In genomic region chr4:86452323-86452995, GRCh38 we compare ENCODE assay signal across 10 cellular contexts.
DNase-seq lines count a peak whose midpoint lies in the region; ATAC-seq and TF ChIP-seq lines count a peak whose summit lies in the region.
"Had no signal": no experiment of that assay in that cellular context is flagged by ENCODE, and none has a peak within 500 bp of the region (broad histone marks: within the 10 kb centered on the region; RNA-seq: fewer than 3 reads in every experiment).

No MANE protein-coding gene starts in this region.

- no peaks in the 10 kb centered on the region for H3K9me3 ChIP-seq in PC-3 (ENCODE audit: low read length)
- H3K9me3 ChIP-seq in muscle layer of duodenum (ENCODE audit: control insufficient read depth in 1 of 2, low read length in 2 of 2), result no peaks in the 10 kb centered on the region
- no peaks in the 10 kb centered on the region for H3K9me3 ChIP-seq in upper lobe of left lung

- no peak overlapping the region for H2AFZ ChIP-seq in PC-3 (ENCODE audit: low read length)

- ATAC-seq in PC-3 (no peak), upper lobe of left lung (ENCODE audit: low FRiP score in 2 of 2) (no peak)
- ATAC-seq in activated CD4-positive, alpha-beta T cell treated with anti-CD3 and anti-CD28 coated beads for 36 hours, result no peak
- ATAC-seq: activated CD8-positive, alpha-beta T cell treated with anti-CD3 and anti-CD28 coated beads for 36 hours; natural killer cell had no signal

- CTCF ChIA-PET in PC-3 (lab: Charles Lee), result no interaction called here
- CTCF ChIA-PET in activated CD4-positive, alpha-beta T cell treated with anti-CD3 and anti-CD28 coated beads for 36 hours (lab: Charles Lee), result no interaction called here

- no peaks in the 10 kb centered on the region for H3K9me3 Mint-ChIP-seq in activated naive CD8-positive, alpha-beta T cell treated with anti-CD3 and anti-CD28 coated beads for 36 hours
- no peaks in the 10 kb centered on the region for H3K9me3 Mint-ChIP-seq in activated CD4-positive, alpha-beta T cell treated with anti-CD3 and anti-CD28 coated beads for 36 hours (ENCODE audit: low read depth)
- H3K9me3 Mint-ChIP-seq: activated CD8-positive, alpha-beta T cell treated with anti-CD3 and anti-CD28 coated beads for 36 hours had no signal

- H3K27ac Mint-ChIP-seq in activated naive CD8-positive, alpha-beta T cell treated with anti-CD3 and anti-CD28 coated beads for 36 hours, result no peak overlapping the region
- no peak overlapping the region for H3K27ac Mint-ChIP-seq in activated CD4-positive, alpha-beta T cell treated with anti-CD3 and anti-CD28 coated beads for 36 hours
- H3K27ac Mint-ChIP-seq: activated CD8-positive, alpha-beta T cell treated with anti-CD3 and anti-CD28 coated beads for 36 hours; natural killer cell had no signal

- H3K27ac ChIP-seq in PC-3 (ENCODE audit: low read length) (no peak overlapping the region), muscle layer of duodenum (ENCODE audit: low read length) (peak overlapping the region; percentile 58), upper lobe of left lung (peak overlapping the region in 3 of 4 donors; percentile 38 to 61 (median 45))

- peaks cover 10% of the 10 kb centered on the region for H3K27me3 Mint-ChIP-seq in activated naive CD8-positive, alpha-beta T cell treated with anti-CD3 and anti-CD28 coated beads for 36 hours
- peaks cover 11% of the 10 kb centered on the region for H3K27me3 Mint-ChIP-seq in activated CD4-positive, alpha-beta T cell treated with anti-CD3 and anti-CD28 coated beads for 36 hours
- H3K27me3 Mint-ChIP-seq: activated CD8-positive, alpha-beta T cell treated with anti-CD3 and anti-CD28 coated beads for 36 hours had no signal

- no peaks in the 10 kb centered on the region for H4K20me1 ChIP-seq in PC-3 (ENCODE audit: low read length)

- no peak for TF ChIP-seq EP300 in upper lobe of left lung (IDR thresholded peaks at IDR 0.05)

- intact Hi-C loops in PC-3 (cut with micrococcal nuclease), result no loop called here
- intact Hi-C loops in activated CD4-positive, alpha-beta T cell treated with anti-CD3 and anti-CD28 coated beads for 36 hours (cut with DNase I, micrococcal nuclease), result no loop called here

- BruUV-seq in PC-3 (replicated peaks; lab: Mats Ljungman, UMichigan), result no TSS peak

- H3K4me2 ChIP-seq in PC-3 (ENCODE audit: low read length), result peak overlapping the region; percentile 59; the same call in 1 of the 2 replicates

- POLR2A ChIA-PET in PC-3 (lab: Charles Lee; ENCODE audit: unreplicated experiment), result no interaction called here
- POLR2A ChIA-PET in activated CD4-positive, alpha-beta T cell treated with anti-CD3 and anti-CD28 coated beads for 36 hours (lab: Charles Lee), result no interaction called here

- DNase-seq in PC-3 (no peak), epithelial cell of proximal tubule (ENCODE audit: low read depth) (peak; percentile 22), upper lobe of left lung (no peak), AML-193 (lab: John Stamatoyannopoulos, UW) (no peak)
- no peak for DNase-seq in activated naive CD8-positive, alpha-beta T cell treated with anti-CD3 and anti-CD28 coated beads for 36 hours
- no peak for DNase-seq in activated CD4-positive, alpha-beta T cell treated with anti-CD3 and anti-CD28 coated beads for 36 hours
- DNase-seq: activated CD8-positive, alpha-beta T cell treated with anti-CD3 and anti-CD28 coated beads for 36 hours; H7; natural killer cell had no signal

- no peak for TF ChIP-seq POLR2A in upper lobe of left lung (IDR thresholded peaks at IDR 0.05)

- H3F3A ChIP-seq in PC-3 (ENCODE audit: low read length, unreplicated experiment), result no peaks in the 10 kb centered on the region

- no peaks in the 10 kb centered on the region for H3K36me3 Mint-ChIP-seq in activated naive CD8-positive, alpha-beta T cell treated with anti-CD3 and anti-CD28 coated beads for 36 hours
- no peaks in the 10 kb centered on the region for H3K36me3 Mint-ChIP-seq in activated CD4-positive, alpha-beta T cell treated with anti-CD3 and anti-CD28 coated beads for 36 hours (ENCODE audit: low read depth)

- H3K79me2 ChIP-seq in PC-3 (ENCODE audit: low read length), result no peaks in the 10 kb centered on the region

- H3K9me2 ChIP-seq in PC-3 (replicated peaks; ENCODE audit: low read length), result no peaks in the 10 kb centered on the region

- 89 to 90% methylated on average over 13 of the region's 13 CpGs for WGBS in upper lobe of left lung, 2 donors

- H3K9ac ChIP-seq in PC-3 (ENCODE audit: low read length), result no peak overlapping the region

- H3K4me1 ChIP-seq in PC-3 (ENCODE audit: insufficient read depth, low read length) (peaks cover 34% of the 10 kb centered on the region), muscle layer of duodenum (ENCODE audit: control insufficient read depth in 1 of 2, insufficient read depth in 2 of 2, low read length in 2 of 2) (no peaks in the 10 kb centered on the region), upper lobe of left lung (no peaks in the 10 kb centered on the region)

- TF ChIP-seq CTCF in PC-3 (conservative IDR thresholded peaks at IDR 0.05; ENCODE audit: low read depth, low read length) (no peak), epithelial cell of proximal tubule (conservative IDR thresholded peaks at IDR 0.05; ENCODE audit: low read depth, low read length) (no peak), upper lobe of left lung (IDR thresholded peaks at IDR 0.05) (no peak)

- no peaks in the 10 kb centered on the region for H3K4me1 Mint-ChIP-seq in activated naive CD8-positive, alpha-beta T cell treated with anti-CD3 and anti-CD28 coated beads for 36 hours
- no peaks in the 10 kb centered on the region for H3K4me1 Mint-ChIP-seq in activated CD4-positive, alpha-beta T cell treated with anti-CD3 and anti-CD28 coated beads for 36 hours
- H3K4me1 Mint-ChIP-seq: natural killer cell had no signal

- H3K27me3 ChIP-seq in PC-3 (ENCODE audit: low read length), result no peaks in the 10 kb centered on the region
- H3K27me3 ChIP-seq in muscle layer of duodenum (ENCODE audit: low read depth, low read length), result no peaks in the 10 kb centered on the region
- no peaks in the 10 kb centered on the region for H3K27me3 ChIP-seq in upper lobe of left lung

- H3K4me3 Mint-ChIP-seq in activated naive CD8-positive, alpha-beta T cell treated with anti-CD3 and anti-CD28 coated beads for 36 hours, result no peak overlapping the region
- no peak overlapping the region for H3K4me3 Mint-ChIP-seq in activated CD4-positive, alpha-beta T cell treated with anti-CD3 and anti-CD28 coated beads for 36 hours
- H3K4me3 Mint-ChIP-seq: activated CD8-positive, alpha-beta T cell treated with anti-CD3 and anti-CD28 coated beads for 36 hours; natural killer cell had no signal

- H3K36me3 ChIP-seq in PC-3 (ENCODE audit: low read depth, low read length), result no peaks in the 10 kb centered on the region
- no peaks in the 10 kb centered on the region for H3K36me3 ChIP-seq in muscle layer of duodenum (ENCODE audit: control insufficient read depth in 1 of 2, insufficient read depth in 2 of 2, low read length in 2 of 2)
- no peaks in the 10 kb centered on the region for H3K36me3 ChIP-seq in upper lobe of left lung

- H3K4me3 ChIP-seq in PC-3 (ENCODE audit: low read length) (no peak overlapping the region), epithelial cell of proximal tubule (ENCODE audit: low read depth, low read length) (peak overlapping the region; percentile 46), muscle layer of duodenum (ENCODE audit: low read depth in 1 of 2, low read length in 2 of 2) (peak overlapping the region; percentile 74 to 75), upper lobe of left lung (peak overlapping the region in 3 of 4 donors; percentile 15 to 35 (median 24))
